Comparison of ENCODE assay signal across 8 cellular contexts in the genomic region with DNA sequence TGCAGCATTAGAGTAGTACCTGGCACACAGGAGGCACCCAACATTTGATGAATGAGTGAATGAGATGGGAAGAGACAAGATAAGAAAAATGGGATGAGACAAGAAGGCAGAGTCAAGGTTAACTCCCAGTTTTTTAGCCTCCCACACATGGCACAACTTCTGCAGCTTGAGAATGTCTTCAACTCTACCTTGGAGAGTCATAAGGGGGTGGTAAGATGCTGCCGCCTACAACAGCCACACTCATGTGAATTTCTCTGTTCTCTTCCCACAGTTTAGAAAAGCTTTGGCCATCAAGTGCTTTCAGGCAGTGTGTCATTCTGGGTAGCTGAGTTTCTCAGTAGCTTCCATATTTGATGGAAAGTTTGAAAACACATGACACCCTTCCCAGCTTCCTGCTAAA. TPM values are rescaled to one million over a fixed set of nuclear protein-coding genes. Genes with fewer than 3 reads are reported as not detected.
"Had no signal": no experiment of that assay in that cellular context is flagged by ENCODE, and none has a peak within 500 bp of the region (broad histone marks: within the 10 kb centered on the region; RNA-seq: fewer than 3 reads in every experiment).

No MANE protein-coding gene starts in this region.

- H3K4me3 ChIP-seq: K562 had no signal

- H3K27ac ChIP-seq: HL-60 had no signal

- ATAC-seq: HepG2, K562 had no signal

- DNase-seq: IMR-90, KBM-7, KG1 had no signal

RNA-seq across cellular contexts. Expression of gene GPR6, which starts 19.5 kb away (rescaled TPM):
- total RNA-seq: HepG2, HT-29, HT1080, IMR-90, K562 had no signal
